1 cellular context compared by ENCODE assay signal in the genomic region with DNA sequence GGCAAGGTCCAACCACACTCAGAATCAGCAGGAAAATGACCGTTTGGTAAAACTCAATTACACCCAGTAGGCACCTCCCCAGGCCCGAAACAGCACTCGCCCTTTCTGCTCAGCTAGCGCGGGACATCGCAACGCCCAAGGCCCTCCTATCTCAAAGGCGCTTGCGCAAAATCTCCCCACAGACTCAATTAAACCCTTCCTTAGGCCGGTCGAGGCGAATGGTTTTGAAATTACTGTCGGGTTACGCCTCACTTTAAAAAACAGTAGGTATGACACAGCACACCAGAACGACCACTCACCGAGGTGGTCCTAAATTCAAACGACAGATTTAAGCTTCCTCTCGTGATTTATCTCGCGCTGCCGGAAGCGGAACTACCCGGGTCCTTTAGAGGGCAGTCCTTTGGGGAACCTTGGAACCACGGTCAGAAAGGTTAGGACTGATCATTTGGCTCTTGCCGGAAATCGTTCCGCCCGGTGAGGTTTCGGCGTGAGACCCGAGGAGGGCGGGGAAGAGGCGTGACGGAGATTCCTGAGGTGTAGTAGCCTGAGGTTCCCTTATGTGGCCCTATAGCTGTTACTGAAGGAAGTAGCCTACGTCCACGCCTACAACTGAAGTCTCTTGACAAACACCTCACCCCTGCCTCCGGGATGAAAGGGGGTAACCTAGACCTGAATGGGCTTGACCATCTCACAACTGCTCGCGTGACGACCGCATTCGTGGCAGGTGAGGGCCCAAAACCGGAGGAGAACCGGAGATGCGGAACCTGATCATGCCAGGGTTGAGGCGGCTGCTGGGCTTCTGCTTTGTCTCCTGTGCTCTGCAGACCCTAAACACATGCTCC.
TF ChIP-seq lines count a peak whose summit lies in the region.

TSS of gene GIN1 (minus strand) at position 374 of the 842 bp plus-strand sequence. CDS start 11,431 bp downstream, outside the sequence.
TSS of gene PPIP5K2 (plus strand) at position 537 of the 842 bp plus-strand sequence. CDS start 9,289 bp downstream, outside the sequence.

TF ChIP-seq in K562, 482 proteins besides CTCF, POLR2A, EP300 and RAD21 (continued from another document and continues in another):
- no peak for TF ChIP-seq ZMIZ1 (IDR thresholded peaks at IDR 0.05; ENCODE audit: low read depth in 2 of 2, low read length in 2 of 2)
- TF ChIP-seq, protein P1, sequence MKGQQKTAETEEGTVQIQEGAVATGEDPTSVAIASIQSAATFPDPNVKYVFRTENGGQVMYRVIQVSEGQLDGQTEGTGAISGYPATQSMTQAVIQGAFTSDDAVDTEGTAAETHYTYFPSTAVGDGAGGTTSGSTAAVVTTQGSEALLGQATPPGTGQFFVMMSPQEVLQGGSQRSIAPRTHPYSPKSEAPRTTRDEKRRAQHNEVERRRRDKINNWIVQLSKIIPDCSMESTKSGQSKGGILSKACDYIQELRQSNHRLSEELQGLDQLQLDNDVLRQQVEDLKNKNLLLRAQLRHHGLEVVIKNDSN (CRISPR knock-in tag; IDR thresholded peaks at IDR 0.05): no peak
- no peak for TF ChIP-seq CCAR2 (IDR thresholded peaks at IDR 0.05; ENCODE audit: low read depth, low read length)
- no peak for TF ChIP-seq FUS (optimal IDR thresholded peaks at IDR 0.05; ENCODE audit: low read depth, low read length)
- no peak for TF ChIP-seq POU5F1 (IDR thresholded peaks at IDR 0.05; ENCODE audit: borderline replicate concordance, low read depth, low read length, partially characterized antibody)
- no peak for TF ChIP-seq BCL6 (CRISPR knock-in tag; IDR thresholded peaks at IDR 0.05)
- TF ChIP-seq MGA (IDR thresholded peaks at IDR 0.05): peak; percentile 64; the same call in 1 of the 2 replicates
- TF ChIP-seq MCM3 (IDR thresholded peaks at IDR 0.05): no peak
- no peak; the same call in none of the 2 replicates for TF ChIP-seq TAF7 (tag; IDR thresholded peaks at IDR 0.05)
- no peak for TF ChIP-seq DMBX1 (CRISPR knock-in tag; IDR thresholded peaks at IDR 0.05; ENCODE audit: borderline replicate concordance)
- TF ChIP-seq SRSF1 (IDR thresholded peaks at IDR 0.05; ENCODE audit: low read depth, low read length): no peak
- peak; percentile 67; the same call in 1 of the 2 replicates for TF ChIP-seq CTBP1 (IDR thresholded peaks at IDR 0.05; ENCODE audit: borderline replicate concordance)
- 0 out of 2 replicates have a peak, but pooled peaks have one; percentile 66 for TF ChIP-seq RNF2 (IDR thresholded peaks at IDR 0.05)
- TF ChIP-seq, protein P2, sequence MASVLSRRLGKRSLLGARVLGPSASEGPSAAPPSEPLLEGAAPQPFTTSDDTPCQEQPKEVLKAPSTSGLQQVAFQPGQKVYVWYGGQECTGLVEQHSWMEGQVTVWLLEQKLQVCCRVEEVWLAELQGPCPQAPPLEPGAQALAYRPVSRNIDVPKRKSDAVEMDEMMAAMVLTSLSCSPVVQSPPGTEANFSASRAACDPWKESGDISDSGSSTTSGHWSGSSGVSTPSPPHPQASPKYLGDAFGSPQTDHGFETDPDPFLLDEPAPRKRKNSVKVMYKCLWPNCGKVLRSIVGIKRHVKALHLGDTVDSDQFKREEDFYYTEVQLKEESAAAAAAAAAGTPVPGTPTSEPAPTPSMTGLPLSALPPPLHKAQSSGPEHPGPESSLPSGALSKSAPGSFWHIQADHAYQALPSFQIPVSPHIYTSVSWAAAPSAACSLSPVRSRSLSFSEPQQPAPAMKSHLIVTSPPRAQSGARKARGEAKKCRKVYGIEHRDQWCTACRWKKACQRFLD (CRISPR knock-in tag; IDR thresholded peaks at IDR 0.05): no peak
- TF ChIP-seq CHD4 (IDR thresholded peaks at IDR 0.05; ENCODE audit: insufficient read depth, insufficient replicate concordance, low read depth, low read length, poor library complexity, severe bottlenecking): no peak
- TF ChIP-seq BACH1 (tag; IDR thresholded peaks at IDR 0.05): peak; percentile 58; the same call in 1 of the 2 replicates
- no peak for TF ChIP-seq ZNF274 (IDR thresholded peaks at IDR 0.05; ENCODE audit: borderline replicate concordance, low read depth, low read length)
- TF ChIP-seq, protein P3, sequence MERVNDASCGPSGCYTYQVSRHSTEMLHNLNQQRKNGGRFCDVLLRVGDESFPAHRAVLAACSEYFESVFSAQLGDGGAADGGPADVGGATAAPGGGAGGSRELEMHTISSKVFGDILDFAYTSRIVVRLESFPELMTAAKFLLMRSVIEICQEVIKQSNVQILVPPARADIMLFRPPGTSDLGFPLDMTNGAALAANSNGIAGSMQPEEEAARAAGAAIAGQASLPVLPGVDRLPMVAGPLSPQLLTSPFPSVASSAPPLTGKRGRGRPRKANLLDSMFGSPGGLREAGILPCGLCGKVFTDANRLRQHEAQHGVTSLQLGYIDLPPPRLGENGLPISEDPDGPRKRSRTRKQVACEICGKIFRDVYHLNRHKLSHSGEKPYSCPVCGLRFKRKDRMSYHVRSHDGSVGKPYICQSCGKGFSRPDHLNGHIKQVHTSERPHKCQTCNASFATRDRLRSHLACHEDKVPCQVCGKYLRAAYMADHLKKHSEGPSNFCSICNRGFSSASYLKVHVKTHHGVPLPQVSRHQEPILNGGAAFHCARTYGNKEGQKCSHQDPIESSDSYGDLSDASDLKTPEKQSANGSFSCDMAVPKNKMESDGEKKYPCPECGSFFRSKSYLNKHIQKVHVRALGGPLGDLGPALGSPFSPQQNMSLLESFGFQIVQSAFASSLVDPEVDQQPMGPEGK (CRISPR knock-in tag; IDR thresholded peaks at IDR 0.05; ENCODE audit: borderline replicate concordance): no peak
- no peak for TF ChIP-seq ZC3H11A (IDR thresholded peaks at IDR 0.05; ENCODE audit: low read depth, low read length)
- no peak for TF ChIP-seq SNIP1 (IDR thresholded peaks at IDR 0.05; ENCODE audit: low read depth)
- TF ChIP-seq, protein P4, sequence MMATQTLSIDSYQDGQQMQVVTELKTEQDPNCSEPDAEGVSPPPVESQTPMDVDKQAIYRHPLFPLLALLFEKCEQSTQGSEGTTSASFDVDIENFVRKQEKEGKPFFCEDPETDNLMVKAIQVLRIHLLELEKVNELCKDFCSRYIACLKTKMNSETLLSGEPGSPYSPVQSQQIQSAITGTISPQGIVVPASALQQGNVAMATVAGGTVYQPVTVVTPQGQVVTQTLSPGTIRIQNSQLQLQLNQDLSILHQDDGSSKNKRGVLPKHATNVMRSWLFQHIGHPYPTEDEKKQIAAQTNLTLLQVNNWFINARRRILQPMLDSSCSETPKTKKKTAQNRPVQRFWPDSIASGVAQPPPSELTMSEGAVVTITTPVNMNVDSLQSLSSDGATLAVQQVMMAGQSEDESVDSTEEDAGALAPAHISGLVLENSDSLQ (IDR thresholded peaks at IDR 0.05): peak; percentile 90
- TF ChIP-seq CBX1 (IDR thresholded peaks at IDR 0.05; ENCODE audit: low read depth): peak; percentile 15; the same call in 1 of the 2 replicates
- no peak for TF ChIP-seq NFYB (IDR thresholded peaks at IDR 0.05; ENCODE audit: extremely low read depth, insufficient read length)
- no peak for TF ChIP-seq SRSF7 (optimal IDR thresholded peaks at IDR 0.05; ENCODE audit: low read depth, low read length)
- TF ChIP-seq HDAC2 (IDR thresholded peaks at IDR 0.05): no peak; the same call in 1 of the 2 replicates
- peak in 1 of 2 experiments; percentile 20; a peak in 1 of 4 replicates for TF ChIP-seq RCOR1 (IDR thresholded peaks at IDR 0.05; ENCODE audit: borderline replicate concordance in 1 of 2, low read depth in 2 of 2, low read length in 2 of 2)
- no peak for TF ChIP-seq IRF2 (CRISPR knock-in tag; IDR thresholded peaks at IDR 0.05)
- TF ChIP-seq MAFG (tag; conservative IDR thresholded peaks at IDR 0.05): no peak; the same call in 1 of the 2 replicates
- no peak for TF ChIP-seq MIER1 (IDR thresholded peaks at IDR 0.05; ENCODE audit: low read depth)
- peak; percentile 56; the same call in 1 of the 2 replicates for TF ChIP-seq ARID1B (IDR thresholded peaks at IDR 0.05)
- 0 out of 2 replicates have a peak, but pooled peaks have one; percentile 25 for TF ChIP-seq ZNF431 (CRISPR knock-in tag; IDR thresholded peaks at IDR 0.05)
- peak; percentile 73 for TF ChIP-seq PHF20 (IDR thresholded peaks at IDR 0.05; ENCODE audit: partially characterized antibody)
- no peak for TF ChIP-seq HEY1 (CRISPR knock-in tag; IDR thresholded peaks at IDR 0.05; ENCODE audit: borderline replicate concordance)
- TF ChIP-seq MCM2 (IDR thresholded peaks at IDR 0.05; ENCODE audit: low read depth): no peak
